In genomic region chr12:91811481-91812287, GRCh38 we compare ENCODE assay signal across 8 cellular contexts.
DNase-seq lines count a peak whose midpoint lies in the region; ATAC-seq, FAIRE-seq and TF ChIP-seq lines count a peak whose summit lies in the region.

No MANE protein-coding gene starts in this region.

- peak; percentile 76 for DNase-seq in CD1c-positive myeloid dendritic cell (ENCODE audit: extremely low spot score)
- DNase-seq in HTR-8/SVneo (ENCODE audit: insufficient read length, low spot score), result peak; percentile 28
- peak; percentile 82 for DNase-seq in activated naive CD8-positive, alpha-beta T cell treated with anti-CD3 and anti-CD28 coated beads, Interleukin-2, amount 50 U/mL, for 24 hours
- peak; percentile 70 to 71 for DNase-seq in heart right ventricle
- DNase-seq in renal cortical epithelial cell (ENCODE audit: low read depth), result peak; percentile 57
- no peak for DNase-seq in DMS153 (lab: John Stamatoyannopoulos, UW)

- TF ChIP-seq CTCF in SU-DHL-6 (IDR thresholded peaks at IDR 0.05; ENCODE audit: insufficient read depth, low read length, poor library complexity, severe bottlenecking) (peak; percentile 73), heart right ventricle (IDR thresholded peaks at IDR 0.05) (peak; percentile 71 to 90 (median 84))

- H3K9me2 ChIP-seq in SU-DHL-6 (replicated peaks; ENCODE audit: insufficient read depth, low read length), result no peaks in the 10 kb centered on the region

- no peaks in the 10 kb centered on the region for H3K36me3 ChIP-seq in SU-DHL-6 (ENCODE audit: low read length)
- no peaks in the 10 kb centered on the region for H3K36me3 ChIP-seq in heart right ventricle

- no peaks in the 10 kb centered on the region for H3K27me3 Mint-ChIP-seq in activated naive CD8-positive, alpha-beta T cell treated with anti-CD3 and anti-CD28 coated beads, Interleukin-2, amount 50 U/mL, for 24 hours

- no peaks in the 10 kb centered on the region for H3F3A ChIP-seq in SU-DHL-6 (ENCODE audit: insufficient read depth)

- peaks cover 6% of the 10 kb centered on the region for H3K36me3 Mint-ChIP-seq in activated naive CD8-positive, alpha-beta T cell treated with anti-CD3 and anti-CD28 coated beads, Interleukin-2, amount 50 U/mL, for 24 hours (ENCODE audit: low read depth)

- H3K27ac ChIP-seq in SU-DHL-6 (ENCODE audit: low read depth, low read length), result no peak overlapping the region
- H3K27ac ChIP-seq in heart right ventricle, result peak overlapping the region in 1 of 10 donors; percentile 11

- H2AFZ ChIP-seq in SU-DHL-6 (ENCODE audit: low read depth, low read length, severe bottlenecking), result no peak overlapping the region

- H3K27me3 ChIP-seq in SU-DHL-6 (ENCODE audit: low read length), result no peaks in the 10 kb centered on the region
- no peaks in the 10 kb centered on the region for H3K27me3 ChIP-seq in heart right ventricle

- intact Hi-C loops in heart right ventricle (cut with DNase I), result loop anchor here (1.0 to 10.0 kb wide), 16 partner anchors 166 to 763 kb away; partner anchors contain the start of gene BTG1 (in 3 of the 10)

- no peak overlapping the region for H3K9ac ChIP-seq in SU-DHL-6 (ENCODE audit: low read length)

- H3K4me3 Mint-ChIP-seq in activated naive CD8-positive, alpha-beta T cell treated with anti-CD3 and anti-CD28 coated beads, Interleukin-2, amount 50 U/mL, for 24 hours, result no peak overlapping the region

- FAIRE-seq in HTR-8/SVneo (lab: Jason Lieb, UNC), result no peak

- peaks cover 18% of the 10 kb centered on the region for H3K9me3 Mint-ChIP-seq in activated naive CD8-positive, alpha-beta T cell treated with anti-CD3 and anti-CD28 coated beads, Interleukin-2, amount 50 U/mL, for 24 hours

- no peaks in the 10 kb centered on the region for H3K79me2 ChIP-seq in SU-DHL-6 (ENCODE audit: insufficient read depth, low read length)

- 41 to 43% methylated on average over 5 of the region's 5 CpGs for WGBS in heart right ventricle, 2 donors

- no peak overlapping the region for H3K4me2 ChIP-seq in SU-DHL-6 (ENCODE audit: low read depth, low read length, poor library complexity, severe bottlenecking)

- H3K9me3 ChIP-seq in SU-DHL-6 (ENCODE audit: insufficient read depth, low read length) (no peaks in the 10 kb centered on the region), heart right ventricle (peaks cover 0 to 42% (median 5%) of the 10 kb centered on the region in 11 donors)

- no peaks in the 10 kb centered on the region for H4K20me1 ChIP-seq in SU-DHL-6 (ENCODE audit: low read depth, low read length)

- H3K4me1 ChIP-seq in heart right ventricle, result peaks cover 0 to 8% (median 0%) of the 10 kb centered on the region in 9 donors

- H3K4me3 ChIP-seq in SU-DHL-6 (ENCODE audit: insufficient read depth, low read length, poor library complexity, severe bottlenecking), result no peak overlapping the region
- H3K4me3 ChIP-seq in heart right ventricle, result no peak overlapping the region

- no peak overlapping the region for H3K27ac Mint-ChIP-seq in activated naive CD8-positive, alpha-beta T cell treated with anti-CD3 and anti-CD28 coated beads, Interleukin-2, amount 50 U/mL, for 24 hours

- peak; percentile 87 for ATAC-seq in GM19351 (IDR thresholded peaks at IDR 0.05; ENCODE audit: unreplicated experiment)
- peak; percentile 54 for ATAC-seq in activated naive CD8-positive, alpha-beta T cell treated with anti-CD3 and anti-CD28 coated beads, Interleukin-2, amount 50 U/mL, for 24 hours
- ATAC-seq in heart right ventricle, result peak in 6 of 8 donors; percentile 65 to 84 (median 75)

- H3K4me1 Mint-ChIP-seq in activated naive CD8-positive, alpha-beta T cell treated with anti-CD3 and anti-CD28 coated beads, Interleukin-2, amount 50 U/mL, for 24 hours, result peaks cover 15% of the 10 kb centered on the region
